Comparison of ENCODE assay signal across 29 cellular contexts in genomic region chr4:122894802-122895201, GRCh38. TPM values are rescaled to one million over a fixed set of nuclear protein-coding genes. Genes with fewer than 3 reads are reported as not detected.
DNase-seq lines count a peak whose midpoint lies in the region; ATAC-seq, FAIRE-seq and TF ChIP-seq lines count a peak whose summit lies in the region.
"Had no signal": no experiment of that assay in that cellular context is flagged by ENCODE, and none has a peak within 500 bp of the region (broad histone marks: within the 10 kb centered on the region; RNA-seq: fewer than 3 reads in every experiment).

No MANE protein-coding gene starts in this region.

- no TSS peak for BruUV-seq in IMR-90 (replicated peaks; lab: Mats Ljungman, UMichigan)

- ATAC-seq in IMR-90 (ENCODE audit: low read depth), result no peak
- ATAC-seq in stimulated activated naive CD8-positive, alpha-beta T cell treated with anti-CD3 and anti-CD28 coated beads, Interleukin-15, Interleukin-2, amounts not matched to agents 100 U/mL and 50 U/mL, for 24 hours, result no peak
- no peak for ATAC-seq in mucosa of descending colon
- ATAC-seq: activated T-cell treated with anti-CD3 and anti-CD28 coated beads, Interleukin-2, amount 50 U/mL, for 4 hours; HepG2; left colon; stimulated activated naive B cell treated with anti-CD40 and anti-IgM and Interleukin-4, amounts not matched to agents 10 μg/mL and 1 μg/mL and 100 μg/mL, for 72 hours had no signal

- H3K9ac ChIP-seq in IMR-90 (ENCODE audit: low read depth, low read length), result no peak overlapping the region
- no peak overlapping the region for H3K9ac ChIP-seq in astrocyte (ENCODE audit: low read length)

- POLR2A ChIA-PET in IMR-90 (lab: Charles Lee; ENCODE audit: unreplicated experiment), result no interaction called here

- H3K4ac ChIP-seq in IMR-90 (ENCODE audit: low read depth, low read length), result 0 out of 2 replicates have a peak overlapping the region, but pooled peaks have one; percentile 46

- no peak overlapping the region for H3K4me3 Mint-ChIP-seq in astrocyte (ENCODE audit: unreplicated experiment)
- H3K4me3 Mint-ChIP-seq in activated T-helper 2 cell treated with anti-CD3 and anti-CD28 coated beads, Interferon-gamma antibody, Interleukin-2, Interleukin-4, amounts not matched to agents 10 μg/mL and 5 μg/mL and 100 μg/mL, durations not matched to agents 14 hours and 24 hours and 36 hours (ENCODE audit: low read depth), result no peak overlapping the region
- H3K4me3 Mint-ChIP-seq in endothelial cell (ENCODE audit: unreplicated experiment), result no peak overlapping the region
- H3K4me3 Mint-ChIP-seq: activated T-cell treated with anti-CD3 and anti-CD28 coated beads, Interleukin-2, amount 50 U/mL, for 4 hours; CD4-positive, alpha-beta T cell; mesothelial cell of epicardium; neural crest cell; stimulated activated naive B cell treated with anti-CD40 and anti-IgM and Interleukin-4, amounts not matched to agents 10 μg/mL and 1 μg/mL and 100 μg/mL, for 72 hours had no signal

- H2BK5ac ChIP-seq in IMR-90 (ENCODE audit: low read depth, low read length, poor library complexity, severe bottlenecking), result no peak overlapping the region

- no peak overlapping the region for H3K4me3 ChIP-seq in IMR-90 (ENCODE audit: insufficient read depth, low read depth, low read length)
- H3K4me3 ChIP-seq in astrocyte (ENCODE audit: insufficient read depth, low read depth, low read length), result no peak overlapping the region
- H3K4me3 ChIP-seq in retinal pigment epithelial cell (ENCODE audit: low read length), result no peak overlapping the region
- no peak overlapping the region for H3K4me3 ChIP-seq in mucosa of descending colon
- H3K4me3 ChIP-seq: skin epidermis, testis had no signal

- peak overlapping the region; percentile 44 for H2AK9ac ChIP-seq in IMR-90 (replicated peaks; ENCODE audit: low read depth, low read length, poor library complexity)

- H3K4me1 ChIP-seq in IMR-90 (ENCODE audit: control insufficient read depth, insufficient read depth, low read length), result peaks cover 13% of the 10 kb centered on the region
- peaks cover 40% of the 10 kb centered on the region for H3K4me1 ChIP-seq in astrocyte (ENCODE audit: insufficient read depth, low read length)
- H3K4me1 ChIP-seq in mucosa of descending colon (ENCODE audit: low read depth), result no peaks in the 10 kb centered on the region

- H3K9me3 Mint-ChIP-seq in astrocyte (ENCODE audit: unreplicated experiment) (no peaks in the 10 kb centered on the region), endothelial cell (ENCODE audit: unreplicated experiment) (no peaks in the 10 kb centered on the region)
- no peaks in the 10 kb centered on the region for H3K9me3 Mint-ChIP-seq in activated T-helper 2 cell treated with anti-CD3 and anti-CD28 coated beads, Interferon-gamma antibody, Interleukin-2, Interleukin-4, amounts not matched to agents 10 μg/mL and 5 μg/mL and 100 μg/mL, durations not matched to agents 14 hours and 24 hours and 36 hours
- H3K9me3 Mint-ChIP-seq: activated T-cell treated with anti-CD3 and anti-CD28 coated beads, Interleukin-2, amount 50 U/mL, for 4 hours; CD4-positive, alpha-beta T cell; mesothelial cell of epicardium; neural crest cell; stimulated activated naive B cell treated with anti-CD40 and anti-IgM and Interleukin-4, amounts not matched to agents 10 μg/mL and 1 μg/mL and 100 μg/mL, for 72 hours had no signal

- no peak for TF ChIP-seq CTCF in IMR-90 (conservative IDR thresholded peaks at IDR 0.05; ENCODE audit: low read depth, low read length)
- TF ChIP-seq CTCF in astrocyte (IDR thresholded peaks at IDR 0.05; ENCODE audit: insufficient read depth, low read depth, low read length), result no peak
- TF ChIP-seq CTCF in retinal pigment epithelial cell (conservative IDR thresholded peaks at IDR 0.05; ENCODE audit: low read depth, low read length), result peak; percentile 8
- TF ChIP-seq CTCF in endothelial cell (IDR thresholded peaks at IDR 0.05; ENCODE audit: unreplicated experiment), result no peak
- no peak for TF ChIP-seq CTCF in mucosa of descending colon (IDR thresholded peaks at IDR 0.05)

- H3K79me1 ChIP-seq in IMR-90 (ENCODE audit: low read depth in 1 of 2, low read length in 2 of 2), result peaks cover 23 to 44% of the 10 kb centered on the region in 2 experiments

- H2BK120ac ChIP-seq in IMR-90 (ENCODE audit: low read depth, low read length), result no peak overlapping the region

- TF ChIP-seq RAD21 in IMR-90 (IDR thresholded peaks at IDR 0.05; ENCODE audit: low read length), result no peak

- intact Hi-C loops in IMR-90 (cut with micrococcal nuclease), result no loop called here
- intact Hi-C loops in activated T-helper 2 cell treated with anti-CD3 and anti-CD28 coated beads, Interferon-gamma antibody, Interleukin-2, Interleukin-4, amounts not matched to agents 10 μg/mL and 5 μg/mL and 100 μg/mL, durations not matched to agents 14 hours and 24 hours and 36 hours (cut with micrococcal nuclease), result no loop called here
- intact Hi-C loops in mucosa of descending colon (cut with DNase I, micrococcal nuclease), result no loop called here

- H4K20me1 ChIP-seq in IMR-90 (ENCODE audit: insufficient read depth, low read length) (no peaks in the 10 kb centered on the region), astrocyte (ENCODE audit: insufficient read depth, low read length) (no peaks in the 10 kb centered on the region)

- H3K4me1 Mint-ChIP-seq in astrocyte (ENCODE audit: low read depth, unreplicated experiment), result peaks cover 24% of the 10 kb centered on the region
- peaks cover 4% of the 10 kb centered on the region for H3K4me1 Mint-ChIP-seq in activated T-helper 2 cell treated with anti-CD3 and anti-CD28 coated beads, Interferon-gamma antibody, Interleukin-2, Interleukin-4, amounts not matched to agents 10 μg/mL and 5 μg/mL and 100 μg/mL, durations not matched to agents 14 hours and 24 hours and 36 hours (ENCODE audit: low read depth)
- H3K4me1 Mint-ChIP-seq in endothelial cell (ENCODE audit: unreplicated experiment), result no peaks in the 10 kb centered on the region
- H3K4me1 Mint-ChIP-seq: mesothelial cell of epicardium; neural crest cell; stimulated activated naive B cell treated with anti-CD40 and anti-IgM and Interleukin-4, amounts not matched to agents 10 μg/mL and 1 μg/mL and 100 μg/mL, for 72 hours had no signal

- peaks cover 5% of the 10 kb centered on the region for H3K79me2 ChIP-seq in astrocyte (ENCODE audit: insufficient read depth, low read length)

- FAIRE-seq in astrocyte (lab: Jason Lieb, UNC) (no peak), islet of Langerhans (lab: Jason Lieb, UNC) (peak; percentile 94)
- FAIRE-seq: GM18507, H1, HepG2 had no signal

- H3K27me3 Mint-ChIP-seq in astrocyte (ENCODE audit: low read depth, unreplicated experiment) (no peaks in the 10 kb centered on the region), endothelial cell (ENCODE audit: unreplicated experiment) (no peaks in the 10 kb centered on the region)
- no peaks in the 10 kb centered on the region for H3K27me3 Mint-ChIP-seq in activated T-helper 2 cell treated with anti-CD3 and anti-CD28 coated beads, Interferon-gamma antibody, Interleukin-2, Interleukin-4, amounts not matched to agents 10 μg/mL and 5 μg/mL and 100 μg/mL, durations not matched to agents 14 hours and 24 hours and 36 hours (ENCODE audit: low read depth)
- H3K27me3 Mint-ChIP-seq: CD4-positive, alpha-beta T cell; stimulated activated naive B cell treated with anti-CD40 and anti-IgM and Interleukin-4, amounts not matched to agents 10 μg/mL and 1 μg/mL and 100 μg/mL, for 72 hours had no signal

- no peak overlapping the region for H3K23ac ChIP-seq in IMR-90 (ENCODE audit: low read depth, low read length)

- TF ChIP-seq POLR2A in IMR-90 (IDR thresholded peaks at IDR 0.05; ENCODE audit: low read depth, low read length), result no peak

- CTCF ChIA-PET in IMR-90 (lab: Yijun Ruan, JAX), result no interaction called here

- no peak overlapping the region for H4K91ac ChIP-seq in IMR-90 (ENCODE audit: insufficient read depth, low read depth, low read length)

- no peak overlapping the region for H3K18ac ChIP-seq in IMR-90 (ENCODE audit: low read depth, low read length)

- no peak overlapping the region for H3K27ac Mint-ChIP-seq in astrocyte (ENCODE audit: unreplicated experiment)
- no peak overlapping the region for H3K27ac Mint-ChIP-seq in activated T-helper 2 cell treated with anti-CD3 and anti-CD28 coated beads, Interferon-gamma antibody, Interleukin-2, Interleukin-4, amounts not matched to agents 10 μg/mL and 5 μg/mL and 100 μg/mL, durations not matched to agents 14 hours and 24 hours and 36 hours
- no peak overlapping the region for H3K27ac Mint-ChIP-seq in endothelial cell (ENCODE audit: unreplicated experiment)
- H3K27ac Mint-ChIP-seq: CD4-positive, alpha-beta T cell; mesothelial cell of epicardium; stimulated activated naive B cell treated with anti-CD40 and anti-IgM and Interleukin-4, amounts not matched to agents 10 μg/mL and 1 μg/mL and 100 μg/mL, for 72 hours had no signal

- H3K36me3 Mint-ChIP-seq in astrocyte (ENCODE audit: low read depth, unreplicated experiment) (peaks cover 5% of the 10 kb centered on the region), endothelial cell (ENCODE audit: low read depth, unreplicated experiment) (peaks cover 8% of the 10 kb centered on the region)
- H3K36me3 Mint-ChIP-seq in activated T-helper 2 cell treated with anti-CD3 and anti-CD28 coated beads, Interferon-gamma antibody, Interleukin-2, Interleukin-4, amounts not matched to agents 10 μg/mL and 5 μg/mL and 100 μg/mL, durations not matched to agents 14 hours and 24 hours and 36 hours (ENCODE audit: low read depth), result peaks cover 10% of the 10 kb centered on the region
- H3K36me3 Mint-ChIP-seq: stimulated activated naive B cell treated with anti-CD40 and anti-IgM and Interleukin-4, amounts not matched to agents 10 μg/mL and 1 μg/mL and 100 μg/mL, for 72 hours had no signal

- DNase-seq in IMR-90, result no peak
- DNase-seq in astrocyte (ENCODE audit: low read depth), result no peak
- peak; percentile 59 for DNase-seq in retinal pigment epithelial cell (ENCODE audit: low read depth)
- no peak for DNase-seq in activated T-helper 2 cell treated with anti-CD3 and anti-CD28 coated beads, Interferon-gamma antibody, Interleukin-2, Interleukin-4, amounts not matched to agents 10 μg/mL and 5 μg/mL and 100 μg/mL, durations not matched to agents 14 hours and 24 hours and 36 hours (ENCODE audit: low spot score)
- DNase-seq in endothelial cell (ENCODE audit: low spot score), result no peak
- no peak for DNase-seq in stimulated activated naive CD8-positive, alpha-beta T cell treated with anti-CD3 and anti-CD28 coated beads, Interleukin-15, Interleukin-2, amounts not matched to agents 100 U/mL and 50 U/mL, for 24 hours
- no peak for DNase-seq in mucosa of descending colon
- DNase-seq: activated CD4-positive, alpha-beta T cell treated with anti-CD3 and anti-CD28 coated beads for 1 hour; activated naive CD4-positive, alpha-beta T cell treated with anti-CD3 and anti-CD28 coated beads, Interleukin-2, amount 50 U/mL, for 16 hours; activated T-cell treated with anti-CD3 and anti-CD28 coated beads, Interleukin-2, amount 50 U/mL, for 4 hours; CD4-positive, alpha-beta T cell; cerebellar nuclear complex; DMS153; effector CD8-positive, alpha-beta T cell; left colon; NCI-H1417; NCI-H510A; stimulated activated CD4-positive, alpha-beta T cell treated with anti-CD3 and anti-CD28 coated beads, Interleukin-2, amount 100 ng/mL, for 48 hours; stimulated activated naive B cell treated with anti-CD40 and anti-IgM and Interleukin-4, amounts not matched to agents 10 μg/mL and 1 μg/mL and 100 μg/mL, for 72 hours; T-helper 9 cell; testis had no signal

- H4K5ac ChIP-seq in IMR-90 (ENCODE audit: low read depth, low read length), result no peak overlapping the region

- H3K27me3 ChIP-seq in IMR-90 (ENCODE audit: control insufficient read depth, insufficient read depth, low read length) (no peaks in the 10 kb centered on the region), astrocyte (ENCODE audit: insufficient read depth, low read length) (no peaks in the 10 kb centered on the region)
- H3K27me3 ChIP-seq: testis had no signal

- H3K36me3 ChIP-seq in IMR-90 (ENCODE audit: control insufficient read depth, insufficient read depth, low read length) (peaks cover 11% of the 10 kb centered on the region), astrocyte (ENCODE audit: insufficient read depth, low read length) (peaks cover 16% of the 10 kb centered on the region), mucosa of descending colon (ENCODE audit: low read depth) (no peaks in the 10 kb centered on the region)

- H2BK20ac ChIP-seq in IMR-90 (ENCODE audit: low read depth, low read length), result no peak overlapping the region

- no peak overlapping the region for H2AFZ ChIP-seq in IMR-90 (replicated peaks; ENCODE audit: low read length, poor library complexity)
- H2AFZ ChIP-seq in astrocyte (ENCODE audit: low read depth, low read length), result no peak overlapping the region

- no peak overlapping the region for H3K4me2 ChIP-seq in IMR-90 (ENCODE audit: low read depth, low read length)
- H3K4me2 ChIP-seq in astrocyte (ENCODE audit: low read length), result peak overlapping the region; percentile 17

- H3K9me1 ChIP-seq in IMR-90 (ENCODE audit: insufficient read depth, low read length), result peaks cover 7% of the 10 kb centered on the region

- WGBS in IMR-90 (ENCODE audit: extremely low coverage in 2 of 2, insufficient read length in 1 of 2), 2 experiments, result no CpG with 5 or more reads among the region's 3 CpGs

- H3K27ac ChIP-seq in IMR-90 (ENCODE audit: insufficient read depth, low read length) (no peak overlapping the region; the same call in 1 of the 2 replicates), astrocyte (ENCODE audit: low read depth, low read length) (no peak overlapping the region)
- H3K27ac ChIP-seq: HL-60, skin epidermis, testis had no signal

- peak overlapping the region; percentile 20; the same call in 1 of the 2 replicates for H2AK5ac ChIP-seq in IMR-90 (ENCODE audit: low read depth, low read length)

- no peak overlapping the region for H3K56ac ChIP-seq in IMR-90 (ENCODE audit: extremely low read depth, insufficient read depth, low read length)

- dilution Hi-C loops in IMR-90 (cut with HindIII; ENCODE audit: low sequenced_read_pairs, unreplicated experiment), result no loop called here

- in situ Hi-C loops in IMR-90 (cut with MboI; ENCODE audit: low sequenced_read_pairs), result no loop called here

- H3K14ac ChIP-seq in IMR-90 (replicated peaks; ENCODE audit: low read depth, low read length), result no peak overlapping the region

- no peak overlapping the region; the same call in 2 of the 3 replicates for H2BK15ac ChIP-seq in IMR-90 (ENCODE audit: low read depth, low read length)

- no peaks in the 10 kb centered on the region for H3K9me3 ChIP-seq in IMR-90 (ENCODE audit: control insufficient read depth, insufficient read depth, low read length)
- no peaks in the 10 kb centered on the region for H3K9me3 ChIP-seq in astrocyte (ENCODE audit: insufficient read depth, low read depth, low read length)
- H3K9me3 ChIP-seq in mucosa of descending colon, result no peaks in the 10 kb centered on the region
- H3K9me3 ChIP-seq: testis had no signal

- peak overlapping the region in 1 of 2 experiments; percentile 63; a peak in 1 of 4 replicates for H4K8ac ChIP-seq in IMR-90 (ENCODE audit: low read depth in 2 of 2, low read length in 2 of 2)

RNA-seq across cellular contexts. Expression of gene NUDT6, which starts 27.6 kb away (rescaled TPM):
- total RNA-seq in IMR-90 (2012; rRNA removed) (2.7 and 4.2 TPM in 2 replicates), astrocyte (4.0 TPM in 2 replicates), endothelial cell (ENCODE audit: unreplicated experiment) (6.5 TPM), mucosa of descending colon (10 to 100 TPM in 1 of 3 donors, 1 to 10 TPM in 2; 5.3 to 11.2 (median 5.6) TPM)
- 4.8 and 5.1 TPM in 2 replicates for polyA plus RNA-seq in IMR-90 (2012; rRNA removed)
- 2.5 and 3.1 TPM in 2 replicates for polyA plus RNA-seq in IMR-90 (2012; cell fraction: cytosol; rRNA removed)
- polyA plus RNA-seq in IMR-90 (2012; cell fraction: nucleus; rRNA removed; ENCODE audit: low replicate concordance), result 2.1 and 4.5 TPM in 2 replicates
- total RNA-seq in activated T-helper 2 cell treated with anti-CD3 and anti-CD28 coated beads, Interferon-gamma antibody, Interleukin-2, Interleukin-4, amounts not matched to agents 10 μg/mL and 5 μg/mL and 100 μg/mL, durations not matched to agents 14 hours and 24 hours and 36 hours, result 7.5 and 8.5 TPM in 2 replicates
